In the genomic region with DNA sequence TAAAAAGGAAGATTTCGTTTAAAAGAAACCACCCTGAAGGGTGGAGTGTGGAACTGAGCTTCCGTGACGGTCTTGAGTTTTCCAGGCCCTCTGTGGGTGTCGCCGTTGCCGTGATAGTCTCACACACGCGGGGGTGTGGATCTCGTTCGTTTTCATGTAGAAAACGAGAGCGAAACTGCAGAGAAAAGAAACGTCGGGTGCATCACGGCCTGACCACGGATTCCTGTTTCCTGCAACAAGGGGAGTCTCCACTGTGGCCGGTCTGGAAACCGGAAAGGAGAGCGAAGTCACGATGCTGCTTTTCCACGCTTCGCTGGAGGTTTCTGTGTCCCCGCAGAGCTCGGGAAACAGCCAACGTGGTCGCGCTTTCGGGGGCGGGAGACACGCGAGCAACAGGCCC, we compare ENCODE assay signal across 11 cellular contexts. TPM values are rescaled to one million over a fixed set of nuclear protein-coding genes. Genes with fewer than 3 reads are reported as not detected.
A peak's percentile ranks its signal among the peaks of the same experiment; 100 is the strongest.
DNase-seq lines count a peak whose midpoint lies in the region; ATAC-seq, FAIRE-seq and TF ChIP-seq lines count a peak whose summit lies in the region.
"Not testable (repeated sequence)": the region's sequence is repeated elsewhere in the genome, so short reads cannot be mapped to it uniquely, and the experiment has no call there.
"Had no signal": no experiment of that assay in that cellular context is flagged by ENCODE, and none has a peak within 500 bp of the region (broad histone marks: within the 10 kb centered on the region; RNA-seq: fewer than 3 reads in every experiment).

No MANE protein-coding gene starts in this region.

- not testable (repeated sequence) for H3K36me3 ChIP-seq in bronchial epithelial cell (ENCODE audit: control insufficient read depth, insufficient read depth, low read length)

- H3K4me1 Mint-ChIP-seq in activated CD4-positive, alpha-beta memory T cell treated with anti-CD3 and anti-CD28 coated beads for 36 hours (ENCODE audit: low read depth); activated T-helper 17 cell treated with anti-CD3 and anti-CD28 coated beads, Interleukin-2, amount 50 U/mL, for 72 hours: not testable (repeated sequence)

- intact Hi-C loops in activated CD4-positive, alpha-beta memory T cell treated with anti-CD3 and anti-CD28 coated beads for 36 hours (cut with micrococcal nuclease) = not testable (repeated sequence)

- not testable (repeated sequence) for H3K27me3 ChIP-seq in bronchial epithelial cell (ENCODE audit: control insufficient read depth, insufficient read depth, low read length)

- peaks cover 15% of the 10 kb centered on the region for H3K27me3 Mint-ChIP-seq in activated CD4-positive, alpha-beta memory T cell treated with anti-CD3 and anti-CD28 coated beads for 36 hours
- peaks cover 11% of the 10 kb centered on the region for H3K27me3 Mint-ChIP-seq in activated T-helper 17 cell treated with anti-CD3 and anti-CD28 coated beads, Interleukin-2, amount 50 U/mL, for 72 hours

- H3K4me3 ChIP-seq in bronchial epithelial cell (ENCODE audit: low read depth, low read length) = not testable (repeated sequence)

- TF ChIP-seq CTCF in bronchial epithelial cell (IDR thresholded peaks at IDR 0.05; ENCODE audit: insufficient read depth, low read length, severe bottlenecking) = not testable (repeated sequence)

- ATAC-seq in GM19025 (IDR thresholded peaks at IDR 0.05; ENCODE audit: low read depth, unreplicated experiment) (peak; percentile 43), HG02885 (IDR thresholded peaks at IDR 0.05; ENCODE audit: poor library complexity, unreplicated experiment) (peak; percentile 42)
- peak; percentile 71 for ATAC-seq in activated T-helper 17 cell treated with anti-CD3 and anti-CD28 coated beads, Interleukin-2, amount 50 U/mL, for 72 hours (replicated peaks)

- peak; percentile 13 for FAIRE-seq in bronchial epithelial cell (lab: Jason Lieb, UNC)

- H3K27ac Mint-ChIP-seq in activated CD4-positive, alpha-beta memory T cell treated with anti-CD3 and anti-CD28 coated beads for 36 hours; activated T-helper 17 cell treated with anti-CD3 and anti-CD28 coated beads, Interleukin-2, amount 50 U/mL, for 72 hours: not testable (repeated sequence)

- not testable (repeated sequence) for H3K36me3 Mint-ChIP-seq in activated CD4-positive, alpha-beta memory T cell treated with anti-CD3 and anti-CD28 coated beads for 36 hours; activated T-helper 17 cell treated with anti-CD3 and anti-CD28 coated beads, Interleukin-2, amount 50 U/mL, for 72 hours (ENCODE audit: low read depth)

- peak; percentile 38 for DNase-seq in activated CD4-positive, alpha-beta memory T cell treated with anti-CD3 and anti-CD28 coated beads for 36 hours
- DNase-seq in bronchial epithelial cell (ENCODE audit: low read depth) = not testable (repeated sequence)
- peak; percentile 8 for DNase-seq in stimulated activated naive CD4-positive, alpha-beta T cell treated with Interleukin-2 at 50 U/mL for 16 hours (lab: John Stamatoyannopoulos, UW)

- CTCF ChIA-PET in activated CD4-positive, alpha-beta memory T cell treated with anti-CD3 and anti-CD28 coated beads for 36 hours (lab: Charles Lee) = not testable (repeated sequence)

- POLR2A ChIA-PET in activated CD4-positive, alpha-beta memory T cell treated with anti-CD3 and anti-CD28 coated beads for 36 hours (lab: Charles Lee) = not testable (repeated sequence)

- H3K9me3 Mint-ChIP-seq in activated CD4-positive, alpha-beta memory T cell treated with anti-CD3 and anti-CD28 coated beads for 36 hours; activated T-helper 17 cell treated with anti-CD3 and anti-CD28 coated beads, Interleukin-2, amount 50 U/mL, for 72 hours: not testable (repeated sequence)

- H3K4me3 Mint-ChIP-seq in activated CD4-positive, alpha-beta memory T cell treated with anti-CD3 and anti-CD28 coated beads for 36 hours; activated T-helper 17 cell treated with anti-CD3 and anti-CD28 coated beads, Interleukin-2, amount 50 U/mL, for 72 hours: not testable (repeated sequence)

RNA-seq across cellular contexts. Expression of gene FRG2B, which starts 4.1 kb away (rescaled TPM):
- not detected for total RNA-seq in activated CD4-positive, alpha-beta memory T cell treated with anti-CD3 and anti-CD28 coated beads for 36 hours
- total RNA-seq in activated T-helper 17 cell treated with anti-CD3 and anti-CD28 coated beads, Interleukin-2, amount 50 U/mL, for 72 hours = under 1 TPM in 1 of 2 donors, not detected in 1; 0.24 TPM
- not detected in 2 replicates for total RNA-seq in bronchial epithelial cell
- total RNA-seq: CD4-positive, alpha-beta T cell; Daoy; IMR-90; K562 had no signal

RNA-seq across cellular contexts. Expression of gene SYCE1, which starts 57.2 kb away (rescaled TPM):
- under 1 TPM in 1 of 2 experiments, not detected in 1; 0.14 TPM for total RNA-seq in activated CD4-positive, alpha-beta memory T cell treated with anti-CD3 and anti-CD28 coated beads for 36 hours
- under 1 TPM; 0.29 to 0.69 TPM for total RNA-seq in activated T-helper 17 cell treated with anti-CD3 and anti-CD28 coated beads, Interleukin-2, amount 50 U/mL, for 72 hours
- not detected in 2 replicates for total RNA-seq in bronchial epithelial cell
- total RNA-seq: H4, IMR-90, K562 had no signal
